8 cellular contexts compared by ENCODE assay signal in the genomic region with DNA sequence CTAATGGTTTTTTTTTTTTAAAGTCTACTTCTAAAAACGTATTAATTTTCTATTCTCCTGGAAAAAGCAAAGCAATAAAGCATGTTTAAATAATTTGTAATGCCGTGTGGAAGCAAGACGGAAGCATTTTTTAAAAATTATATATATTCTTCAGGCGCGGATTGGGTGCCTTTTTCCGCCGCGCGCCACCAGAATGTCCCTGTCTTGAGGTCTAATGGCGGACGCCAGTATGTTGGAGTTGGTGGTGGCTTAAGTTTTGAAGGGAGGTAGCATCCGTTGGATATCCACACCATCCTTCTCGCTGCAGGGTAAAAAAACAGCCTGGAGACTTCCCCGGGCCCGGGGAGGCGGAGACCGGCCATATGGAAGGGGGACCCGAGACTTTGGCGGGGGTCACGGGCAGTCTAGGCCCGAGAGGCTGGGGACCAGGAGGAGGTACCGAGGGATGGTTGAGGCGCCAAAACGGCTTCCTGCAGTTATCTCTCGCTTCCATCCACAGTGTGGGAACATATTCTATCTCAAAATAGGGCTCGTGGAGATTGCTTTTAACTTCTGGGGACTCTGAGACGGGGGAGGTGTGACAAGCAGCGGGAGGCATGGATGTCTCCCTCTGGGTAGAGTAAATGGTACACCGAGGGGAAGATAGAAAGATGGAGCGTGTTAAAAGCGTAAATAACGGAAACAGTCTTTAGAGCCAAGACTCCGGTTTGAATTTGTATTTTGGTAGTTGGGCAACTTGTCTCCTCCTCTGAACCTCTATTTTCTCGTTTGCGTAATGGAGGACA. TPM values are rescaled to one million over a fixed set of nuclear protein-coding genes. Genes with fewer than 3 reads are reported as not detected.
DNase-seq lines count a peak whose midpoint lies in the region; ATAC-seq, FAIRE-seq and TF ChIP-seq lines count a peak whose summit lies in the region.

A gene (plus strand): TSS at position 196 of the 785 bp plus-strand sequence. CDS start 2,841 bp downstream, outside the sequence.

- peak within 1 kb of the TSS; percentile 97 for H3K9ac ChIP-seq in GM12878 (ENCODE audit: control insufficient read depth, insufficient read depth, low read length)

- peaks cover 5% of the 10 kb centered on the region; the same call in 1 of the 2 replicates for H4K20me1 ChIP-seq in GM12878 (ENCODE audit: control insufficient read depth, insufficient read depth)

- no TSS peak for BruUV-seq in GM12878 (replicated peaks; lab: Mats Ljungman, UMichigan)

- FAIRE-seq in GM12878 (lab: Jason Lieb, UNC) = no peak

- SMC1A ChIA-PET in GM12878 (lab: Charles Lee; ENCODE audit: uncharacterized antibody, unreplicated experiment) = interaction anchor here (0.5 to 4.7 kb wide), 9 partner anchors 9 to 224 kb away, joined by 3 to 22 read pairs (median 4); no protein-coding TSS in a partner anchor

- TF ChIP-seq CTCF in GM12878 (IDR thresholded peaks at IDR 0.05 in 2 of 3, conservative IDR thresholded peaks at IDR 0.05 in 1 of 3; ENCODE audit: control insufficient read depth in 2 of 3, extremely low read depth in 1 of 3, insufficient read depth in 1 of 3, low read depth in 3 of 3, low read length in 3 of 3) = no peak

- H3K9me3 ChIP-seq in GM12878 (replicated peaks; ENCODE audit: control insufficient read depth, insufficient read depth, low read length) = no peaks in the 10 kb centered on the region

- no peaks in the 10 kb centered on the region for H3K27me3 ChIP-seq in GM12878 (replicated peaks in 1 of 2; ENCODE audit: control insufficient read depth in 2 of 2, insufficient read depth in 2 of 2, low read length in 1 of 2)

- peaks cover 81% of the 10 kb centered on the region for H3K79me2 ChIP-seq in GM12878 (ENCODE audit: control insufficient read depth, insufficient read depth, low read length)

- 0 out of 4 replicates have a peak, but pooled peaks of 1 of the 2 experiments have one; percentile 29 for TF ChIP-seq EP300 in GM12878 (IDR thresholded peaks at IDR 0.05; ENCODE audit: borderline replicate concordance in 1 of 2, control insufficient read depth in 1 of 2, low read depth in 2 of 2, low read length in 2 of 2)

- H3K4me1 ChIP-seq in GM12878 (ENCODE audit: control insufficient read depth, insufficient read depth, low read length) = peaks cover 14% of the 10 kb centered on the region

- intact Hi-C loops in GM12878 (cut with micrococcal nuclease; ENCODE audit: unreplicated experiment) = loop anchor here (1.0 to 5.0 kb wide), 4 partner anchors 47 to 237 kb away; a partner anchor contains a TSS
- intact Hi-C loops in sciatic nerve (cut with DNase I) = loop anchor here (10.0 kb wide), 2 partner anchors 51 to 241 kb away; no protein-coding TSS in a partner anchor

- POLR2A ChIA-PET in GM12878 (lab: Charles Lee) = interaction anchor here (0.6 to 3.2 kb wide), 12 partner anchors 10 to 143 kb away, joined by 3 to 14 read pairs (median 4); a partner anchor contains a TSS

- peak; percentile 42 for ATAC-seq in HG02588 (IDR thresholded peaks at IDR 0.05; ENCODE audit: unreplicated experiment)
- ATAC-seq in GM12878 = peak; percentile 55
- peak; percentile 86 for ATAC-seq in sciatic nerve
- no peak for ATAC-seq in GM21390 (IDR thresholded peaks at IDR 0.05; ENCODE audit: unreplicated experiment)

- H3K4me3 ChIP-seq in GM12878 = peak within 1 kb of the TSS; percentile 86

- TF ChIP-seq POLR2A in GM12878 (IDR thresholded peaks at IDR 0.05; ENCODE audit: low read depth, low read length) = peak; percentile 91

- H2AFZ ChIP-seq in GM12878 (ENCODE audit: control insufficient read depth, low read depth, low read length) = peak within 1 kb of the TSS; percentile 66

- DNase-seq in GM03348 (ENCODE audit: low spot score) (peak; percentile 76), NCI-H146 (lab: John Stamatoyannopoulos, UW) (peak; percentile 74), T-helper 9 cell (peak; percentile 63), GM12878 (ENCODE audit: low read depth, low spot score) (no peak), iPS DF 4.7 (ENCODE audit: extremely low read depth, low spot score) (peak; percentile 2), sciatic nerve (ENCODE audit: low spot score) (peak; percentile 81)

- peaks cover under 1 to 12% of the 10 kb centered on the region in 2 experiments; a peak in 3 of 4 replicates for H3K36me3 ChIP-seq in GM12878 (ENCODE audit: control insufficient read depth in 2 of 2, insufficient read depth in 2 of 2, low read length in 1 of 2)

- RAD21 ChIA-PET in GM12878 (lab: Charles Lee; ENCODE audit: unreplicated experiment) = interaction anchor here (0.9 to 4.1 kb wide), 9 partner anchors 10 to 177 kb away, joined by 3 to 25 read pairs (median 5); a partner anchor contains a TSS

- CTCF ChIA-PET in GM12878 (lab: Yijun Ruan, JAX) = interaction anchor here (0.6 to 3.1 kb wide), 9 partner anchors 15 to 155 kb away, joined by 3 to 8 read pairs (median 4); no protein-coding TSS in a partner anchor

- in situ Hi-C loops in GM12878 (cut with MboI) = no loop called here

- no peak for TF ChIP-seq RAD21 in GM12878 (IDR thresholded peaks at IDR 0.05; ENCODE audit: insufficient read depth, low read depth, low read length)

- peak within 1 kb of the TSS; percentile 92 for H3K4me2 ChIP-seq in GM12878 (ENCODE audit: control insufficient read depth, insufficient read depth)

- peak within 1 kb of the TSS; percentile 99 for H3K27ac ChIP-seq in GM12878 (ENCODE audit: control insufficient read depth, insufficient read depth)

- WGBS in GM12878 (ENCODE audit: insufficient coverage, insufficient replicate concordance, low lambda C conversion rate, missing lambda C conversion rate) = under 1% methylated on average over 35 of the region's 35 CpGs

TF ChIP-seq in GM12878, 131 proteins besides CTCF, POLR2A, EP300 and RAD21 (continues in another document):
- TF ChIP-seq, protein P1, sequence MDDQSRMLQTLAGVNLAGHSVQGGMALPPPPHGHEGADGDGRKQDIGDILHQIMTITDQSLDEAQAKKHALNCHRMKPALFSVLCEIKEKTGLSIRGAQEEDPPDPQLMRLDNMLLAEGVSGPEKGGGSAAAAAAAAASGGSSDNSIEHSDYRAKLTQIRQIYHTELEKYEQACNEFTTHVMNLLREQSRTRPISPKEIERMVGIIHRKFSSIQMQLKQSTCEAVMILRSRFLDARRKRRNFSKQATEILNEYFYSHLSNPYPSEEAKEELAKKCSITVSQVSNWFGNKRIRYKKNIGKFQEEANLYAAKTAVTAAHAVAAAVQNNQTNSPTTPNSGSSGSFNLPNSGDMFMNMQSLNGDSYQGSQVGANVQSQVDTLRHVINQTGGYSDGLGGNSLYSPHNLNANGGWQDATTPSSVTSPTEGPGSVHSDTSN (IDR thresholded peaks at IDR 0.05; ENCODE audit: insufficient replicate concordance, low read depth, low read length) = no peak
- peak; percentile 93 for TF ChIP-seq YY1 (IDR thresholded peaks at IDR 0.05; ENCODE audit: low read depth, low read length)
- no peak for TF ChIP-seq CBX3 (IDR thresholded peaks at IDR 0.05; ENCODE audit: borderline replicate concordance, low read depth)
- no peak for TF ChIP-seq FOS (IDR thresholded peaks at IDR 0.05; ENCODE audit: borderline replicate concordance, extremely low read depth, insufficient read length)
- TF ChIP-seq, protein P2, sequence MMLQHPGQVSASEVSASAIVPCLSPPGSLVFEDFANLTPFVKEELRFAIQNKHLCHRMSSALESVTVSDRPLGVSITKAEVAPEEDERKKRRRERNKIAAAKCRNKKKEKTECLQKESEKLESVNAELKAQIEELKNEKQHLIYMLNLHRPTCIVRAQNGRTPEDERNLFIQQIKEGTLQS (IDR thresholded peaks at IDR 0.05; ENCODE audit: borderline replicate concordance, extremely low read depth, low read depth, low read length) = no peak
- TF ChIP-seq CHD4 (IDR thresholded peaks at IDR 0.05) = no peak
- no peak for TF ChIP-seq RAD51 (IDR thresholded peaks at IDR 0.05)
- TF ChIP-seq ZBED1 (IDR thresholded peaks at IDR 0.05; ENCODE audit: borderline replicate concordance) = no peak; the same call in 1 of the 2 replicates
- peak; percentile 77; the same call in 1 of the 2 replicates for TF ChIP-seq ASH2L (IDR thresholded peaks at IDR 0.05; ENCODE audit: borderline replicate concordance, low read depth)
- TF ChIP-seq RFX5 (IDR thresholded peaks at IDR 0.05; ENCODE audit: low read depth, low read length) = no peak
- TF ChIP-seq KLF5 (IDR thresholded peaks at IDR 0.05; ENCODE audit: partially characterized antibody) = no peak
- TF ChIP-seq ESRRA (IDR thresholded peaks at IDR 0.05; ENCODE audit: low read length) = no peak
- TF ChIP-seq, protein P3, sequence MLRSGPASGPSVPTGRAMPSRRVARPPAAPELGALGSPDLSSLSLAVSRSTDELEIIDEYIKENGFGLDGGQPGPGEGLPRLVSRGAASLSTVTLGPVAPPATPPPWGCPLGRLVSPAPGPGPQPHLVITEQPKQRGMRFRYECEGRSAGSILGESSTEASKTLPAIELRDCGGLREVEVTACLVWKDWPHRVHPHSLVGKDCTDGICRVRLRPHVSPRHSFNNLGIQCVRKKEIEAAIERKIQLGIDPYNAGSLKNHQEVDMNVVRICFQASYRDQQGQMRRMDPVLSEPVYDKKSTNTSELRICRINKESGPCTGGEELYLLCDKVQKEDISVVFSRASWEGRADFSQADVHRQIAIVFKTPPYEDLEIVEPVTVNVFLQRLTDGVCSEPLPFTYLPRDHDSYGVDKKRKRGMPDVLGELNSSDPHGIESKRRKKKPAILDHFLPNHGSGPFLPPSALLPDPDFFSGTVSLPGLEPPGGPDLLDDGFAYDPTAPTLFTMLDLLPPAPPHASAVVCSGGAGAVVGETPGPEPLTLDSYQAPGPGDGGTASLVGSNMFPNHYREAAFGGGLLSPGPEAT (IDR thresholded peaks at IDR 0.05; ENCODE audit: low read depth) = peak; percentile 83; the same call in 1 of the 2 replicates

RNA-seq across cellular contexts. Expression of the gene that starts here (rescaled TPM):
- total RNA-seq in GM12878 (2013; cell fraction: nucleolus; rRNA removed) = 407 and 417 TPM in 2 replicates
- total RNA-seq in GM12878 (2014; rRNA removed) (200 and 224 TPM in 2 replicates), GM12878 (2014; rRNA removed; fragmentation: Illumina TruSeq; extraction: Trizol) (172 and 195 TPM in 2 replicates), GM12878 (2021) (416 and 453 TPM in 2 replicates), sciatic nerve (207 TPM)
- 99.3 TPM for polyA plus RNA-seq in GM12878 (2011; ENCODE audit: low read depth)
- polyA plus RNA-seq in GM12878 (2011; rRNA removed) (102 and 184 TPM in 2 replicates), GM12878 (2014; fragmentation: Illumina TruSeq; extraction: Trizol) (349 and 362 TPM in 2 replicates), GM12878 (2014; fragmentation: Nextera tagmentation; extraction: Ambion mirVana) (100 to 1,000 TPM; 151 to 206 TPM), GM12878 (2014; rRNA removed) (134 and 139 TPM in 2 replicates), GM12878 (2016; fragmentation: Nextera tagmentation; extraction: Ambion mirVana) (100 to 1,000 TPM; 431 to 432 TPM)
- polyA plus RNA-seq in GM12878 (2011; cell fraction: cytosol; rRNA removed) = 202 and 266 TPM in 2 replicates
- polyA plus RNA-seq in GM12878 (2011; cell fraction: nucleus; rRNA removed) = 229 and 324 TPM in 2 replicates
- polyA plus RNA-seq in GM12878 (2012) = 132 and 162 TPM in 2 replicates
- polyA minus RNA-seq in GM12878 (2011; rRNA and poly(A)+ RNA removed) = 255 and 285 TPM in 2 replicates
- 86.7 and 146 TPM in 2 replicates for polyA minus RNA-seq in GM12878 (2011; cell fraction: cytosol; rRNA and poly(A)+ RNA removed)
- 82.1 and 153 TPM in 2 replicates for polyA minus RNA-seq in GM12878 (2011; cell fraction: nucleus; rRNA and poly(A)+ RNA removed)
